Comparison of ENCODE assay signal across 16 cellular contexts in genomic region chr5:163433271-163433670, GRCh38.
"Had no signal": no experiment of that assay in that cellular context is flagged by ENCODE, and none has a peak within 500 bp of the region (broad histone marks: within the 10 kb centered on the region; RNA-seq: fewer than 3 reads in every experiment).

No MANE protein-coding gene starts in this region.

- H3K27ac ChIP-seq: neutrophil, right atrium auricular region had no signal

- ATAC-seq: activated CD4-positive, CD25-positive, alpha-beta regulatory T cell treated with anti-CD3 and anti-CD28 coated beads, Interleukin-2, amount 50 U/mL, for 24 hours; naive thymus-derived CD8-positive, alpha-beta T cell had no signal

- H3K9me3 Mint-ChIP-seq: naive thymus-derived CD8-positive, alpha-beta T cell had no signal

- DNase-seq: activated CD4-positive, alpha-beta T cell treated with anti-CD3 and anti-CD28 coated beads, Interleukin-2, amount 50 U/mL, for 1 hour; activated CD8-positive, alpha-beta memory T cell treated with anti-CD3 and anti-CD28 coated beads for 24 hours; activated naive CD4-positive, alpha-beta T cell; anterior cingulate cortex; hypothalamus; naive thymus-derived CD8-positive, alpha-beta T cell; posterior cingulate gyrus; stimulated activated CD4-positive, alpha-beta T cell treated with anti-CD3 and anti-CD28 coated beads, Interleukin-4, amount 100 ng/mL, for 24 hours; stimulated activated naive CD4-positive, alpha-beta T cell treated with Interleukin-2 at 50 U/mL for 16 hours; substantia nigra; trophoblast cell had no signal

- H3K36me3 Mint-ChIP-seq: naive thymus-derived CD8-positive, alpha-beta T cell had no signal

- H3K27me3 ChIP-seq: neutrophil, right atrium auricular region had no signal

- H3K27ac Mint-ChIP-seq: naive thymus-derived CD8-positive, alpha-beta T cell had no signal

- H3K4me3 Mint-ChIP-seq: naive thymus-derived CD8-positive, alpha-beta T cell had no signal

- H3K4me3 ChIP-seq: lung, right atrium auricular region, skin epidermis had no signal

- H3K36me3 ChIP-seq: neutrophil, right atrium auricular region had no signal

- H3K9me3 ChIP-seq: neutrophil, right atrium auricular region had no signal
